In the genomic region with DNA sequence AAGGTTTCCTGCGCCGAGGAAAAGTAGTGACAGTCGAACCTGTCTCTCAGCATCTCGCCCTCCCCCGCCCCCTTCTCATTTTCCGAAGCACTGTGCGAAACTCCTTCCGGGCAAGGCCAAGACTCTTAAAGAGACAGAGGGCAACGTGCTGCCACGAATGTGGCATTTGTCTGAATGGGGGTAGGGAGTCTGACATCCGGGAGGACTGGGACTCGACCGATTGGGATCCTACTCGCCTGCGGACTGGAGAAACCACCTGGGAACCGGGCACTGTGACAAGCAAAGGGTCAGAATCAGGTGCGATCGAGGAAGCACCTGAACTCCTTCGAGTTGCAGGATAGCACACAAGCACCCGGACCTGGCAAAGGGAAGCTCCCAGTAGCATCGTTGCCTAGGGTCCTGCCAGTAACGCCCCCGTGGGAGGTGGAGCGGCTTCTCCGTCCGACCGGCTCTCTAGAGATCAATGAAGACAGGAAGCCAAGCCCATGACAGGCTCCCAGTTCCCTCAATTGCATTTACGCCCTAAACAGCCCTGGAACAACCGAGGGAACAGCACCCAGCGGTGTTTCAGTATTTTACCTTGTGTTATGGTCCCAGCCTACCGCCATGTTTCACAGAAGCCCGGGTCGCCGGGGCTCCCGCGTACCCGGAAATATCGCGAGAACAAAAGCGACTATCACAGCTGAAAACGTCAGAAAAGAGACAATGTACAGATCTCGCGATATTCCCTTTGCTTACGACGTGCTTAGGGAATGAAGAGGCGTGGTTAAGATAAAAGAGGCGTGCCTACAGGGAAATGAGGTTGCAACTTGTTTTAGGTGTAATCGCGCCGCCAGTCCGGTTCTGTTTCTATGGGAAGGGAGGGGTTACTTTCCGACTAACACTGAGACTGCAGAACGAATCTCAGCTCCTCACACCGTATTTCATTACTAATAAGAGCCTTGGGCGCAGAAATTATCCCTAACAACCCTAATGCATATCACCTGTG, we compare ENCODE assay signal across 1 cellular context.
TF ChIP-seq lines count a peak whose summit lies in the region.

A gene with protein sequence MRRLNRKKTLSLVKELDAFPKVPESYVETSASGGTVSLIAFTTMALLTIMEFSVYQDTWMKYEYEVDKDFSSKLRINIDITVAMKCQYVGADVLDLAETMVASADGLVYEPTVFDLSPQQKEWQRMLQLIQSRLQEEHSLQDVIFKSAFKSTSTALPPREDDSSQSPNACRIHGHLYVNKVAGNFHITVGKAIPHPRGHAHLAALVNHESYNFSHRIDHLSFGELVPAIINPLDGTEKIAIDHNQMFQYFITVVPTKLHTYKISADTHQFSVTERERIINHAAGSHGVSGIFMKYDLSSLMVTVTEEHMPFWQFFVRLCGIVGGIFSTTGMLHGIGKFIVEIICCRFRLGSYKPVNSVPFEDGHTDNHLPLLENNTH (minus strand): TSS at position 637 of the 988 bp plus-strand sequence. CDS start 9,539 bp downstream, outside the sequence.

TF ChIP-seq in HepG2, 621 proteins besides CTCF, POLR2A, EP300 and RAD21 (continued from another document and continues in another):
- no peak for TF ChIP-seq CBX2 (IDR thresholded peaks at IDR 0.05; ENCODE audit: low read depth, low read length)
- no peak for TF ChIP-seq CBX2 (CRISPR knock-in tag; IDR thresholded peaks at IDR 0.05; ENCODE audit: low read depth)
- no peak for TF ChIP-seq ZNF7 (CRISPR knock-in tag; IDR thresholded peaks at IDR 0.05)
- TF ChIP-seq GATA4 (IDR thresholded peaks at IDR 0.05; ENCODE audit: borderline replicate concordance, low read depth): no peak
- TF ChIP-seq, protein P1, sequence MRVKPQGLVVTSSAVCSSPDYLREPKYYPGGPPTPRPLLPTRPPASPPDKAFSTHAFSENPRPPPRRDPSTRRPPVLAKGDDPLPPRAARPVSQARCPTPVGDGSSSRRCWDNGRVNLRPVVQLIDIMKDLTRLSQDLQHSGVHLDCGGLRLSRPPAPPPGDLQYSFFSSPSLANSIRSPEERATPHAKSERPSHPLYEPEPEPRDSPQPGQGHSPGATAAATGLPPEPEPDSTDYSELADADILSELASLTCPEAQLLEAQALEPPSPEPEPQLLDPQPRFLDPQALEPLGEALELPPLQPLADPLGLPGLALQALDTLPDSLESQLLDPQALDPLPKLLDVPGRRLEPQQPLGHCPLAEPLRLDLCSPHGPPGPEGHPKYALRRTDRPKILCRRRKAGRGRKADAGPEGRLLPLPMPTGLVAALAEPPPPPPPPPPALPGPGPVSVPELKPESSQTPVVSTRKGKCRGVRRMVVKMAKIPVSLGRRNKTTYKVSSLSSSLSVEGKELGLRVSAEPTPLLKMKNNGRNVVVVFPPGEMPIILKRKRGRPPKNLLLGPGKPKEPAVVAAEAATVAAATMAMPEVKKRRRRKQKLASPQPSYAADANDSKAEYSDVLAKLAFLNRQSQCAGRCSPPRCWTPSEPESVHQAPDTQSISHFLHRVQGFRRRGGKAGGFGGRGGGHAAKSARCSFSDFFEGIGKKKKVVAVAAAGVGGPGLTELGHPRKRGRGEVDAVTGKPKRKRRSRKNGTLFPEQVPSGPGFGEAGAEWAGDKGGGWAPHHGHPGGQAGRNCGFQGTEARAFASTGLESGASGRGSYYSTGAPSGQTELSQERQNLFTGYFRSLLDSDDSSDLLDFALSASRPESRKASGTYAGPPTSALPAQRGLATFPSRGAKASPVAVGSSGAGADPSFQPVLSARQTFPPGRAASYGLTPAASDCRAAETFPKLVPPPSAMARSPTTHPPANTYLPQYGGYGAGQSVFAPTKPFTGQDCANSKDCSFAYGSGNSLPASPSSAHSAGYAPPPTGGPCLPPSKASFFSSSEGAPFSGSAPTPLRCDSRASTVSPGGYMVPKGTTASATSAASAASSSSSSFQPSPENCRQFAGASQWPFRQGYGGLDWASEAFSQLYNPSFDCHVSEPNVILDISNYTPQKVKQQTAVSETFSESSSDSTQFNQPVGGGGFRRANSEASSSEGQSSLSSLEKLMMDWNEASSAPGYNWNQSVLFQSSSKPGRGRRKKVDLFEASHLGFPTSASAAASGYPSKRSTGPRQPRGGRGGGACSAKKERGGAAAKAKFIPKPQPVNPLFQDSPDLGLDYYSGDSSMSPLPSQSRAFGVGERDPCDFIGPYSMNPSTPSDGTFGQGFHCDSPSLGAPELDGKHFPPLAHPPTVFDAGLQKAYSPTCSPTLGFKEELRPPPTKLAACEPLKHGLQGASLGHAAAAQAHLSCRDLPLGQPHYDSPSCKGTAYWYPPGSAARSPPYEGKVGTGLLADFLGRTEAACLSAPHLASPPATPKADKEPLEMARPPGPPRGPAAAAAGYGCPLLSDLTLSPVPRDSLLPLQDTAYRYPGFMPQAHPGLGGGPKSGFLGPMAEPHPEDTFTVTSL (CRISPR knock-in tag; IDR thresholded peaks at IDR 0.05; ENCODE audit: borderline replicate concordance): 0 out of 2 replicates have a peak, but pooled peaks have one; percentile 24
- TF ChIP-seq, protein P2, sequence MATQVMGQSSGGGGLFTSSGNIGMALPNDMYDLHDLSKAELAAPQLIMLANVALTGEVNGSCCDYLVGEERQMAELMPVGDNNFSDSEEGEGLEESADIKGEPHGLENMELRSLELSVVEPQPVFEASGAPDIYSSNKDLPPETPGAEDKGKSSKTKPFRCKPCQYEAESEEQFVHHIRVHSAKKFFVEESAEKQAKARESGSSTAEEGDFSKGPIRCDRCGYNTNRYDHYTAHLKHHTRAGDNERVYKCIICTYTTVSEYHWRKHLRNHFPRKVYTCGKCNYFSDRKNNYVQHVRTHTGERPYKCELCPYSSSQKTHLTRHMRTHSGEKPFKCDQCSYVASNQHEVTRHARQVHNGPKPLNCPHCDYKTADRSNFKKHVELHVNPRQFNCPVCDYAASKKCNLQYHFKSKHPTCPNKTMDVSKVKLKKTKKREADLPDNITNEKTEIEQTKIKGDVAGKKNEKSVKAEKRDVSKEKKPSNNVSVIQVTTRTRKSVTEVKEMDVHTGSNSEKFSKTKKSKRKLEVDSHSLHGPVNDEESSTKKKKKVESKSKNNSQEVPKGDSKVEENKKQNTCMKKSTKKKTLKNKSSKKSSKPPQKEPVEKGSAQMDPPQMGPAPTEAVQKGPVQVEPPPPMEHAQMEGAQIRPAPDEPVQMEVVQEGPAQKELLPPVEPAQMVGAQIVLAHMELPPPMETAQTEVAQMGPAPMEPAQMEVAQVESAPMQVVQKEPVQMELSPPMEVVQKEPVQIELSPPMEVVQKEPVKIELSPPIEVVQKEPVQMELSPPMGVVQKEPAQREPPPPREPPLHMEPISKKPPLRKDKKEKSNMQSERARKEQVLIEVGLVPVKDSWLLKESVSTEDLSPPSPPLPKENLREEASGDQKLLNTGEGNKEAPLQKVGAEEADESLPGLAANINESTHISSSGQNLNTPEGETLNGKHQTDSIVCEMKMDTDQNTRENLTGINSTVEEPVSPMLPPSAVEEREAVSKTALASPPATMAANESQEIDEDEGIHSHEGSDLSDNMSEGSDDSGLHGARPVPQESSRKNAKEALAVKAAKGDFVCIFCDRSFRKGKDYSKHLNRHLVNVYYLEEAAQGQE (IDR thresholded peaks at IDR 0.05; ENCODE audit: borderline replicate concordance in 1 of 2, low read depth in 1 of 2, low read length in 2 of 2): 0 out of 4 replicates have a peak, but pooled peaks of 1 of the 2 experiments have one; percentile 30
- no peak for TF ChIP-seq JUNB (CRISPR knock-in tag; IDR thresholded peaks at IDR 0.05; ENCODE audit: borderline replicate concordance)
- peak; percentile 59; the same call in 1 of the 2 replicates for TF ChIP-seq TARDBP (CRISPR knock-in tag; IDR thresholded peaks at IDR 0.05)
- TF ChIP-seq SNRNP70 (IDR thresholded peaks at IDR 0.05; ENCODE audit: low read depth, low read length): no peak
- TF ChIP-seq, protein P3, sequence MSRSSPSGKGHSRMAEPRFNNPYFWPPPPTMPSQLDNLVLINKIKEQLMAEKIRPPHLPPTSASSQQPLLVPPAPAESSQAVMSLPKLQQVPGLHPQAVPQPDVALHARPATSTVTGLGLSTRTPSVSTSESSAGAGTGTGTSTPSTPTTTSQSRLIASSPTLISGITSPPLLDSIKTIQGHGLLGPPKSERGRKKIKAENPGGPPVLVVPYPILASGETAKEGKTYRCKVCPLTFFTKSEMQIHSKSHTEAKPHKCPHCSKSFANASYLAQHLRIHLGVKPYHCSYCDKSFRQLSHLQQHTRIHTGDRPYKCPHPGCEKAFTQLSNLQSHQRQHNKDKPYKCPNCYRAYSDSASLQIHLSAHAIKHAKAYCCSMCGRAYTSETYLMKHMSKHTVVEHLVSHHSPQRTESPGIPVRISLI (CRISPR knock-in tag; IDR thresholded peaks at IDR 0.05; ENCODE audit: borderline replicate concordance): no peak
- TF ChIP-seq, protein P4, sequence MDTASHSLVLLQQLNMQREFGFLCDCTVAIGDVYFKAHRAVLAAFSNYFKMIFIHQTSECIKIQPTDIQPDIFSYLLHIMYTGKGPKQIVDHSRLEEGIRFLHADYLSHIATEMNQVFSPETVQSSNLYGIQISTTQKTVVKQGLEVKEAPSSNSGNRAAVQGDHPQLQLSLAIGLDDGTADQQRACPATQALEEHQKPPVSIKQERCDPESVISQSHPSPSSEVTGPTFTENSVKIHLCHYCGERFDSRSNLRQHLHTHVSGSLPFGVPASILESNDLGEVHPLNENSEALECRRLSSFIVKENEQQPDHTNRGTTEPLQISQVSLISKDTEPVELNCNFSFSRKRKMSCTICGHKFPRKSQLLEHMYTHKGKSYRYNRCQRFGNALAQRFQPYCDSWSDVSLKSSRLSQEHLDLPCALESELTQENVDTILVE (CRISPR knock-in tag; IDR thresholded peaks at IDR 0.05): peak; percentile 43; the same call in 1 of the 2 replicates
- peak; percentile 82 for TF ChIP-seq PHF20 (CRISPR knock-in tag; IDR thresholded peaks at IDR 0.05)
- no peak; the same call in 1 of the 2 replicates for TF ChIP-seq ZBTB38 (CRISPR knock-in tag; IDR thresholded peaks at IDR 0.05)
- TF ChIP-seq ZC3H13 (CRISPR knock-in tag; IDR thresholded peaks at IDR 0.05): no peak
- TF ChIP-seq, protein P5, sequence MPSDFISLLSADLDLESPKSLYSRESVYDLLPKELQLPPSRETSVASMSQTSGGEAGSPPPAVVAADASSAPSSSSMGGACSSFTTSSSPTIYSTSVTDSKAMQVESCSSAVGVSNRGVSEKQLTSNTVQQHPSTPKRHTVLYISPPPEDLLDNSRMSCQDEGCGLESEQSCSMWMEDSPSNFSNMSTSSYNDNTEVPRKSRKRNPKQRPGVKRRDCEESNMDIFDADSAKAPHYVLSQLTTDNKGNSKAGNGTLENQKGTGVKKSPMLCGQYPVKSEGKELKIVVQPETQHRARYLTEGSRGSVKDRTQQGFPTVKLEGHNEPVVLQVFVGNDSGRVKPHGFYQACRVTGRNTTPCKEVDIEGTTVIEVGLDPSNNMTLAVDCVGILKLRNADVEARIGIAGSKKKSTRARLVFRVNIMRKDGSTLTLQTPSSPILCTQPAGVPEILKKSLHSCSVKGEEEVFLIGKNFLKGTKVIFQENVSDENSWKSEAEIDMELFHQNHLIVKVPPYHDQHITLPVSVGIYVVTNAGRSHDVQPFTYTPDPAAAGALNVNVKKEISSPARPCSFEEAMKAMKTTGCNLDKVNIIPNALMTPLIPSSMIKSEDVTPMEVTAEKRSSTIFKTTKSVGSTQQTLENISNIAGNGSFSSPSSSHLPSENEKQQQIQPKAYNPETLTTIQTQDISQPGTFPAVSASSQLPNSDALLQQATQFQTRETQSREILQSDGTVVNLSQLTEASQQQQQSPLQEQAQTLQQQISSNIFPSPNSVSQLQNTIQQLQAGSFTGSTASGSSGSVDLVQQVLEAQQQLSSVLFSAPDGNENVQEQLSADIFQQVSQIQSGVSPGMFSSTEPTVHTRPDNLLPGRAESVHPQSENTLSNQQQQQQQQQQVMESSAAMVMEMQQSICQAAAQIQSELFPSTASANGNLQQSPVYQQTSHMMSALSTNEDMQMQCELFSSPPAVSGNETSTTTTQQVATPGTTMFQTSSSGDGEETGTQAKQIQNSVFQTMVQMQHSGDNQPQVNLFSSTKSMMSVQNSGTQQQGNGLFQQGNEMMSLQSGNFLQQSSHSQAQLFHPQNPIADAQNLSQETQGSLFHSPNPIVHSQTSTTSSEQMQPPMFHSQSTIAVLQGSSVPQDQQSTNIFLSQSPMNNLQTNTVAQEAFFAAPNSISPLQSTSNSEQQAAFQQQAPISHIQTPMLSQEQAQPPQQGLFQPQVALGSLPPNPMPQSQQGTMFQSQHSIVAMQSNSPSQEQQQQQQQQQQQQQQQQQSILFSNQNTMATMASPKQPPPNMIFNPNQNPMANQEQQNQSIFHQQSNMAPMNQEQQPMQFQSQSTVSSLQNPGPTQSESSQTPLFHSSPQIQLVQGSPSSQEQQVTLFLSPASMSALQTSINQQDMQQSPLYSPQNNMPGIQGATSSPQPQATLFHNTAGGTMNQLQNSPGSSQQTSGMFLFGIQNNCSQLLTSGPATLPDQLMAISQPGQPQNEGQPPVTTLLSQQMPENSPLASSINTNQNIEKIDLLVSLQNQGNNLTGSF (CRISPR knock-in tag; IDR thresholded peaks at IDR 0.05): no peak
- TF ChIP-seq DPF2 (CRISPR knock-in tag; IDR thresholded peaks at IDR 0.05; ENCODE audit: borderline replicate concordance, low read depth): no peak
- TF ChIP-seq DR1 (CRISPR knock-in tag; IDR thresholded peaks at IDR 0.05): no peak
- TF ChIP-seq NKX3-1 (CRISPR knock-in tag; IDR thresholded peaks at IDR 0.05): no peak
- TF ChIP-seq, protein P6, sequence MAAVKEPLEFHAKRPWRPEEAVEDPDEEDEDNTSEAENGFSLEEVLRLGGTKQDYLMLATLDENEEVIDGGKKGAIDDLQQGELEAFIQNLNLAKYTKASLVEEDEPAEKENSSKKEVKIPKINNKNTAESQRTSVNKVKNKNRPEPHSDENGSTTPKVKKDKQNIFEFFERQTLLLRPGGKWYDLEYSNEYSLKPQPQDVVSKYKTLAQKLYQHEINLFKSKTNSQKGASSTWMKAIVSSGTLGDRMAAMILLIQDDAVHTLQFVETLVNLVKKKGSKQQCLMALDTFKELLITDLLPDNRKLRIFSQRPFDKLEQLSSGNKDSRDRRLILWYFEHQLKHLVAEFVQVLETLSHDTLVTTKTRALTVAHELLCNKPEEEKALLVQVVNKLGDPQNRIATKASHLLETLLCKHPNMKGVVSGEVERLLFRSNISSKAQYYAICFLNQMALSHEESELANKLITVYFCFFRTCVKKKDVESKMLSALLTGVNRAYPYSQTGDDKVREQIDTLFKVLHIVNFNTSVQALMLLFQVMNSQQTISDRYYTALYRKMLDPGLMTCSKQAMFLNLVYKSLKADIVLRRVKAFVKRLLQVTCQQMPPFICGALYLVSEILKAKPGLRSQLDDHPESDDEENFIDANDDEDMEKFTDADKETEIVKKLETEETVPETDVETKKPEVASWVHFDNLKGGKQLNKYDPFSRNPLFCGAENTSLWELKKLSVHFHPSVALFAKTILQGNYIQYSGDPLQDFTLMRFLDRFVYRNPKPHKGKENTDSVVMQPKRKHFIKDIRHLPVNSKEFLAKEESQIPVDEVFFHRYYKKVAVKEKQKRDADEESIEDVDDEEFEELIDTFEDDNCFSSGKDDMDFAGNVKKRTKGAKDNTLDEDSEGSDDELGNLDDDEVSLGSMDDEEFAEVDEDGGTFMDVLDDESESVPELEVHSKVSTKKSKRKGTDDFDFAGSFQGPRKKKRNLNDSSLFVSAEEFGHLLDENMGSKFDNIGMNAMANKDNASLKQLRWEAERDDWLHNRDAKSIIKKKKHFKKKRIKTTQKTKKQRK (IDR thresholded peaks at IDR 0.05; ENCODE audit: low read length): no peak
- TF ChIP-seq ZNF747 (CRISPR knock-in tag; IDR thresholded peaks at IDR 0.05; ENCODE audit: borderline replicate concordance): 0 out of 2 replicates have a peak, but pooled peaks have one; percentile 73
- TF ChIP-seq HNRNPK (IDR thresholded peaks at IDR 0.05; ENCODE audit: low read depth, low read length, poor library complexity, severe bottlenecking): no peak
- TF ChIP-seq CC2D1A (CRISPR knock-in tag; IDR thresholded peaks at IDR 0.05): no peak
- no peak for TF ChIP-seq AKAP8 (CRISPR knock-in tag; IDR thresholded peaks at IDR 0.05)
- no peak for TF ChIP-seq RAD51 (IDR thresholded peaks at IDR 0.05; ENCODE audit: borderline replicate concordance)
- no peak for TF ChIP-seq NR2F2 (IDR thresholded peaks at IDR 0.05; ENCODE audit: borderline replicate concordance, low read depth)
- no peak for TF ChIP-seq HNRNPUL1 (IDR thresholded peaks at IDR 0.05; ENCODE audit: low read depth, low read length)
- no peak for TF ChIP-seq ZBTB42 (CRISPR knock-in tag; IDR thresholded peaks at IDR 0.05)
- 0 out of 2 replicates have a peak, but pooled peaks have one; percentile 42 for TF ChIP-seq GZF1 (CRISPR knock-in tag; IDR thresholded peaks at IDR 0.05)
